In genomic region chr7:125084196-125084595, GRCh38 we compare ENCODE assay signal across 18 cellular contexts.
DNase-seq lines count a peak whose midpoint lies in the region; ATAC-seq and TF ChIP-seq lines count a peak whose summit lies in the region.
"Had no signal": no experiment of that assay in that cellular context is flagged by ENCODE, and none has a peak within 500 bp of the region (broad histone marks: within the 10 kb centered on the region; RNA-seq: fewer than 3 reads in every experiment).

No MANE protein-coding gene starts in this region.

- no peaks in the 10 kb centered on the region for H3K9me3 Mint-ChIP-seq in nephron
- no peaks in the 10 kb centered on the region for H3K9me3 Mint-ChIP-seq in activated CD8-positive, alpha-beta T cell treated with anti-CD3 and anti-CD28 coated beads for 36 hours
- H3K9me3 Mint-ChIP-seq: CD8-positive, alpha-beta T cell had no signal

- H3K4me1 ChIP-seq in cardiac muscle cell (ENCODE audit: low read depth): peaks cover 3% of the 10 kb centered on the region
- H3K4me1 ChIP-seq: BLaER1, Caco-2 had no signal

- DNase-seq in cardiac muscle cell (ENCODE audit: low read depth in 1 of 2, low spot score in 1 of 2) (peak; percentile 2 to 19), left cardiac atrium (no peak), fibroblast of pulmonary artery (ENCODE audit: low read depth) (peak; percentile 61), caudate nucleus (lab: John Stamatoyannopoulos, UW) (no peak)
- no peak for DNase-seq in activated CD8-positive, alpha-beta T cell treated with anti-CD3 and anti-CD28 coated beads for 36 hours
- DNase-seq: Caco-2; CD4-positive, CD25-positive, alpha-beta regulatory T cell; CD8-positive, alpha-beta T cell; DMS153; DND-41; GOT3; HFFc6 had no signal

- H3K36me3 ChIP-seq in cardiac muscle cell: no peaks in the 10 kb centered on the region
- H3K36me3 ChIP-seq: BLaER1, HAP-1 had no signal

- H3K36me3 Mint-ChIP-seq in nephron (ENCODE audit: low read depth): no peaks in the 10 kb centered on the region
- no peaks in the 10 kb centered on the region for H3K36me3 Mint-ChIP-seq in activated CD8-positive, alpha-beta T cell treated with anti-CD3 and anti-CD28 coated beads for 36 hours (ENCODE audit: low read depth)
- H3K36me3 Mint-ChIP-seq: CD4-positive, CD25-positive, alpha-beta regulatory T cell; CD8-positive, alpha-beta T cell had no signal

- peak overlapping the region; percentile 21 for H3K27ac ChIP-seq in cardiac muscle cell
- no peak overlapping the region for H3K27ac ChIP-seq in caudate nucleus (ENCODE audit: low read depth, low read length)
- H3K27ac ChIP-seq: 22Rv1, BLaER1, C4-2B had no signal

- no peak for ATAC-seq in left cardiac atrium
- ATAC-seq in activated CD8-positive, alpha-beta T cell treated with anti-CD3 and anti-CD28 coated beads for 36 hours: no peak
- ATAC-seq: CD8-positive, alpha-beta T cell had no signal

- H3K27me3 ChIP-seq in cardiac muscle cell: no peaks in the 10 kb centered on the region
- H3K27me3 ChIP-seq: BLaER1 had no signal

- no peaks in the 10 kb centered on the region for H3K9me3 ChIP-seq in cardiac muscle cell (ENCODE audit: low read depth)
- H3K9me3 ChIP-seq: BLaER1, Caco-2, HAP-1 had no signal

- intact Hi-C loops in left cardiac atrium (cut with DNase I): no loop called here
- intact Hi-C loops in activated CD8-positive, alpha-beta T cell treated with anti-CD3 and anti-CD28 coated beads for 36 hours (cut with micrococcal nuclease): no loop called here

- no peak overlapping the region for H3K4me3 Mint-ChIP-seq in nephron
- no peak overlapping the region for H3K4me3 Mint-ChIP-seq in activated CD8-positive, alpha-beta T cell treated with anti-CD3 and anti-CD28 coated beads for 36 hours
- H3K4me3 Mint-ChIP-seq: B cell; CD4-positive, CD25-positive, alpha-beta regulatory T cell; CD8-positive, alpha-beta T cell; HFFc6 had no signal

- CTCF ChIA-PET in activated CD8-positive, alpha-beta T cell treated with anti-CD3 and anti-CD28 coated beads for 36 hours (lab: Charles Lee): no interaction called here

- H3K27me3 Mint-ChIP-seq in nephron (ENCODE audit: low read depth): no peaks in the 10 kb centered on the region
- H3K27me3 Mint-ChIP-seq in activated CD8-positive, alpha-beta T cell treated with anti-CD3 and anti-CD28 coated beads for 36 hours: no peaks in the 10 kb centered on the region
- H3K27me3 Mint-ChIP-seq: B cell; CD4-positive, CD25-positive, alpha-beta regulatory T cell had no signal

- H3K4me3 ChIP-seq in cardiac muscle cell: no peak overlapping the region
- no peak overlapping the region for H3K4me3 ChIP-seq in fibroblast of pulmonary artery (replicated peaks; ENCODE audit: low read depth, low read length)
- H3K4me3 ChIP-seq: BLaER1, HAP-1 had no signal

- TF ChIP-seq CTCF in cardiac muscle cell (IDR thresholded peaks at IDR 0.05; ENCODE audit: low read depth, low read length): no peak
- no peak for TF ChIP-seq CTCF in fibroblast of pulmonary artery (IDR thresholded peaks at IDR 0.05; ENCODE audit: low read length, missing control alignments)
- no peak for TF ChIP-seq CTCF in nephron (IDR thresholded peaks at IDR 0.05; ENCODE audit: unreplicated experiment in 3 of 3)
- no peak for TF ChIP-seq CTCF in activated CD8-positive, alpha-beta T cell treated with anti-CD3 and anti-CD28 coated beads for 36 hours (IDR thresholded peaks at IDR 0.05)

- peak overlapping the region in 2 of 3 experiments; percentile 11 to 57 for H3K27ac Mint-ChIP-seq in nephron
- H3K27ac Mint-ChIP-seq in activated CD8-positive, alpha-beta T cell treated with anti-CD3 and anti-CD28 coated beads for 36 hours: no peak overlapping the region
- H3K27ac Mint-ChIP-seq: B cell; CD4-positive, CD25-positive, alpha-beta regulatory T cell; CD8-positive, alpha-beta T cell; HFFc6 had no signal

- peaks cover 11% of the 10 kb centered on the region for H3K4me1 Mint-ChIP-seq in nephron
- H3K4me1 Mint-ChIP-seq in activated CD8-positive, alpha-beta T cell treated with anti-CD3 and anti-CD28 coated beads for 36 hours (ENCODE audit: low read depth): no peaks in the 10 kb centered on the region
- H3K4me1 Mint-ChIP-seq: B cell had no signal

- POLR2A ChIA-PET in activated CD8-positive, alpha-beta T cell treated with anti-CD3 and anti-CD28 coated beads for 36 hours (lab: Charles Lee): no interaction called here

Comparison
In these comparisons a context has a peak if more than half of its experiments do, and no peak if none do; other contexts are left out.
1. DNase-seq: peak in cardiac muscle cell (2 of 2) and fibroblast of pulmonary artery (single experiment); none in left cardiac atrium (single experiment), activated CD8-positive, alpha-beta T cell treated with anti-CD3 and anti-CD28 coated beads for 36 hours (single experiment) and caudate nucleus (0 of 61).